ENCODE assay signal across 8 cellular contexts in genomic region chr3:38164966-38165721, GRCh38. TPM values are rescaled to one million over a fixed set of nuclear protein-coding genes. Genes with fewer than 3 reads are reported as not detected.
DNase-seq lines count a peak whose midpoint lies in the region; ATAC-seq and TF ChIP-seq lines count a peak whose summit lies in the region.

Gene OXSR1 (plus strand): TSS chr3:38165537. CDS start chr3:38165877, 340 bp downstream.

- H3K27me3 ChIP-seq in prostate gland (replicated peaks; ENCODE audit: insufficient read depth) = no peaks in the 10 kb centered on the region

- under 1% methylated on average over 56 of the region's 57 CpGs for WGBS in prostate gland
- WGBS in urinary bladder = under 1% methylated on average over 57 of the region's 57 CpGs

- H3K9me3 ChIP-seq in prostate gland = no peaks in the 10 kb centered on the region

- peak in 1 of 4 experiments; percentile 16 for TF ChIP-seq CTCF in prostate gland (IDR thresholded peaks at IDR 0.05)

- H3K27ac ChIP-seq in prostate gland = peak within 1 kb of the TSS; percentile 98 to 99
- peak within 1 kb of the TSS; percentile 99 for H3K27ac ChIP-seq in urinary bladder (ENCODE audit: low read depth)

- intact Hi-C loops in T-helper 2 cell treated with Interferon-gamma antibody and Interleukin-4, amounts not matched to agents 100 ng/mL and 5 ng/mL, for 36 hours (cut with micrococcal nuclease) = loop anchor here (1.0 to 10.0 kb wide), 7 partner anchors 13 to 1240 kb away; partner anchors contain the start of genes ACAA1, EPM2AIP1, MLH1 and RPSA
- intact Hi-C loops in left ventricle myocardium superior (cut with micrococcal nuclease) (no loop called here), prostate gland (cut with DNase I) (loop anchor here (2.0 kb wide), 1 partner anchor 26 kb away; the partner anchor contains the start of gene MYD88)

- H3K4me3 ChIP-seq in prostate gland (peak within 1 kb of the TSS; percentile 97), urinary bladder (ENCODE audit: low read depth, low read length) (peak within 1 kb of the TSS; percentile 78)

- H3K36me3 ChIP-seq in prostate gland = no peaks in the 10 kb centered on the region
- no peaks in the 10 kb centered on the region for H3K36me3 ChIP-seq in urinary bladder (ENCODE audit: insufficient read depth)

- DNase-seq in NCI-H187 treated with DMSO at 0.1 percent for 48 hours (lab: John Stamatoyannopoulos, UW) (peak; percentile 89), anterior cingulate cortex (lab: John Stamatoyannopoulos, UW) (peak; percentile 86 to 100 (median 98)), left ventricle myocardium superior (peak; percentile 99), prostate gland (ENCODE audit: low spot score) (peak; percentile 99)

- ATAC-seq in GM18498 (IDR thresholded peaks at IDR 0.05; ENCODE audit: unreplicated experiment) (peak; percentile 91), HG02938 (IDR thresholded peaks at IDR 0.05; ENCODE audit: unreplicated experiment) (peak; percentile 88), left ventricle myocardium superior (peak; percentile 95)

- H3K4me1 ChIP-seq in prostate gland (replicated peaks) (no peaks in the 10 kb centered on the region), urinary bladder (ENCODE audit: insufficient read depth) (peaks cover 2% of the 10 kb centered on the region)

- peak; percentile 94 for TF ChIP-seq POLR2A in prostate gland (IDR thresholded peaks at IDR 0.05)

RNA-seq across cellular contexts. Expression of gene OXSR1, which starts in this region (rescaled TPM):
- 64.9 and 65.2 TPM in 2 replicates for total RNA-seq in T-helper 2 cell treated with Interferon-gamma antibody and Interleukin-4, amounts not matched to agents 100 ng/mL and 5 ng/mL, for 36 hours
- total RNA-seq in left ventricle myocardium superior (22.4 TPM), prostate gland (10 to 100 TPM; 21.2 to 32.7 TPM), urinary bladder (52.2 TPM)
- polyA plus RNA-seq in urinary bladder = 24.4 TPM

Comparison
In these comparisons a context has a peak if more than half of its experiments do, and no peak if none do; other contexts are left out.
1. Peak in every context shown above with its lines: DNase-seq, ATAC-seq, H3K4me3 ChIP-seq and H3K27ac ChIP-seq.